In genomic region chr12:25701290-25701689, GRCh38 we compare ENCODE assay signal across 18 cellular contexts.
DNase-seq lines count a peak whose midpoint lies in the region; ATAC-seq and TF ChIP-seq lines count a peak whose summit lies in the region.
"Had no signal": no experiment of that assay in that cellular context is flagged by ENCODE, and none has a peak within 500 bp of the region (broad histone marks: within the 10 kb centered on the region; RNA-seq: fewer than 3 reads in every experiment).

No MANE protein-coding gene starts in this region.

- CTCF ChIA-PET in HCT116 (lab: Charles Lee): no interaction called here
- CTCF ChIA-PET in WTC11 (lab: Charles Lee): no interaction called here

- POLR2A ChIA-PET in HCT116 (lab: Charles Lee): no interaction called here
- POLR2A ChIA-PET in WTC11 (lab: Charles Lee): no interaction called here

- TF ChIP-seq POLR2A in HCT116 (IDR thresholded peaks at IDR 0.05; ENCODE audit: borderline replicate concordance, extremely low read depth, insufficient read depth, insufficient read length): no peak

- no peak overlapping the region for H2AFZ ChIP-seq in HCT116 (ENCODE audit: low read depth, low read length, poor library complexity, severe bottlenecking)

- no peaks in the 10 kb centered on the region for H3K36me3 ChIP-seq in HCT116 (ENCODE audit: control insufficient read depth in 1 of 2, insufficient read depth in 2 of 2, low read length in 2 of 2)
- H3K36me3 ChIP-seq: lower lobe of right lung, sigmoid colon, uterus had no signal

- H3K79me2 ChIP-seq in HCT116 (ENCODE audit: insufficient read depth, low read length): no peaks in the 10 kb centered on the region

- DNase-seq in HCT116 (ENCODE audit: low read depth, low spot score) (peak; percentile 1), fibroblast of mammary gland (ENCODE audit: low read depth) (peak; percentile 83), renal cortical epithelial cell (ENCODE audit: low read depth) (peak; percentile 63), HT-29 (ENCODE audit: low spot score) (no peak), WTC11 (ENCODE audit: low spot score) (no peak)
- DNase-seq: activated CD8-positive, alpha-beta memory T cell treated with anti-CD3 and anti-CD28 coated beads, Interleukin-2, amount 10 ng/mL, durations not matched to agents 7 days and 5 days; glutamatergic neuron; H9; KG1; lower lobe of right lung; sigmoid colon; T1000; uterus had no signal

- H3K4me3 Mint-ChIP-seq in WTC11: no peak overlapping the region
- H3K4me3 Mint-ChIP-seq: activated CD8-positive, alpha-beta memory T cell treated with anti-CD3 and anti-CD28 coated beads, Interleukin-2, amount 10 ng/mL, durations not matched to agents 7 days and 5 days; activated T-helper 17 cell treated with anti-CD3 and anti-CD28 coated beads, Interleukin-2, amount 50 U/mL, for 72 hours; H9 had no signal

- TF ChIP-seq CTCF in HCT116 (IDR thresholded peaks at IDR 0.05 in 2 of 3, conservative IDR thresholded peaks at IDR 0.05 in 1 of 3; ENCODE audit: borderline replicate concordance in 1 of 3, insufficient read depth in 1 of 3, low read depth in 2 of 3, low read length in 2 of 3): no peak
- TF ChIP-seq CTCF in fibroblast of mammary gland (conservative IDR thresholded peaks at IDR 0.05; ENCODE audit: control insufficient read depth, insufficient read depth, low read depth, low read length): no peak
- TF ChIP-seq CTCF in WTC11 (IDR thresholded peaks at IDR 0.05): no peak

- TF ChIP-seq RAD21 in HCT116 (IDR thresholded peaks at IDR 0.05; ENCODE audit: low read depth): no peak

- H3K36me3 Mint-ChIP-seq in WTC11: peaks cover 10% of the 10 kb centered on the region
- H3K36me3 Mint-ChIP-seq: activated CD8-positive, alpha-beta memory T cell treated with anti-CD3 and anti-CD28 coated beads, Interleukin-2, amount 10 ng/mL, durations not matched to agents 7 days and 5 days had no signal

- H3K27ac ChIP-seq in HCT116 (ENCODE audit: low read depth, low read length): no peak overlapping the region
- H3K27ac ChIP-seq: HL-60, lower lobe of right lung, sigmoid colon, uterus had no signal

- peak overlapping the region; percentile 37 for H3K4me2 ChIP-seq in HCT116 (ENCODE audit: low read length)

- no peaks in the 10 kb centered on the region for H4K20me1 ChIP-seq in HCT116 (ENCODE audit: insufficient read depth)

- H3K4me1 ChIP-seq in HCT116 (ENCODE audit: control insufficient read depth in 1 of 2, insufficient read depth in 2 of 2, low read length in 2 of 2): peaks cover 0 to 5% of the 10 kb centered on the region in 2 experiments; a peak in 1 of 4 replicates
- H3K4me1 ChIP-seq: lower lobe of right lung, sigmoid colon, uterus had no signal

- H3K9me3 ChIP-seq in HCT116 (ENCODE audit: control insufficient read depth in 1 of 2, insufficient read depth in 1 of 2, low read depth in 1 of 2, low read length in 2 of 2): no peaks in the 10 kb centered on the region
- H3K9me3 ChIP-seq: lower lobe of right lung, sigmoid colon, uterus had no signal

- ATAC-seq in HCT116 (no peak), SK-N-SH treated with all-trans-retinoic acid at 6 μM for 48 hours (peak; percentile 55; the same call in 2 of the 3 replicates), esophagus mucosa (no peak), HG03196 (IDR thresholded peaks at IDR 0.05; ENCODE audit: unreplicated experiment) (no peak), WTC11 (no peak)
- ATAC-seq: activated CD8-positive, alpha-beta memory T cell treated with anti-CD3 and anti-CD28 coated beads, Interleukin-2, amount 10 ng/mL, durations not matched to agents 7 days and 5 days; activated T-helper 17 cell treated with anti-CD3 and anti-CD28 coated beads, Interleukin-2, amount 50 U/mL, for 72 hours; lower lobe of right lung had no signal

- H3K9me2 ChIP-seq in HCT116 (ENCODE audit: insufficient read depth): no peaks in the 10 kb centered on the region

- H3K27ac Mint-ChIP-seq in WTC11: no peak overlapping the region
- H3K27ac Mint-ChIP-seq: activated CD8-positive, alpha-beta memory T cell treated with anti-CD3 and anti-CD28 coated beads, Interleukin-2, amount 10 ng/mL, durations not matched to agents 7 days and 5 days; activated T-helper 17 cell treated with anti-CD3 and anti-CD28 coated beads, Interleukin-2, amount 50 U/mL, for 72 hours; H9 had no signal

- 0 out of 2 replicates have a peak, but pooled peaks cover 7% of the 10 kb centered on the region for H3K4me1 Mint-ChIP-seq in WTC11
- H3K4me1 Mint-ChIP-seq: activated T-helper 17 cell treated with anti-CD3 and anti-CD28 coated beads, Interleukin-2, amount 50 U/mL, for 72 hours had no signal

- intact Hi-C loops in HCT116 (cut with micrococcal nuclease): no loop called here

- H3K27me3 Mint-ChIP-seq in WTC11 (ENCODE audit: low read depth): 0 out of 2 replicates have a peak, but pooled peaks cover 2% of the 10 kb centered on the region

- H3K27me3 ChIP-seq in HCT116 (ENCODE audit: insufficient read depth, low read length): no peaks in the 10 kb centered on the region
- H3K27me3 ChIP-seq: sigmoid colon, uterus had no signal

- RAD21 ChIA-PET in HCT116 (lab: Charles Lee; ENCODE audit: low non-redundant PET in 1 of 2, low total read pairs in 2 of 2, uncharacterized antibody in 2 of 2, unreplicated experiment in 2 of 2): no interaction called here

- peaks cover 35% of the 10 kb centered on the region for H3K9me3 Mint-ChIP-seq in WTC11

- no TSS peak for BruUV-seq in HCT116 (replicated peaks; lab: Mats Ljungman, UMichigan)

- H3K4me3 ChIP-seq in HCT116 (replicated peaks in 1 of 2; ENCODE audit: low read depth in 1 of 2, low read length in 2 of 2) (no peak overlapping the region), fibroblast of mammary gland (ENCODE audit: control insufficient read depth, low read depth, low read length) (no peak overlapping the region)
- H3K4me3 ChIP-seq: lower lobe of right lung, sigmoid colon, uterus had no signal

- no peak overlapping the region for H3K9ac ChIP-seq in HCT116 (ENCODE audit: low read length)

TF ChIP-seq in HCT116, 20 proteins besides CTCF, POLR2A, EP300 and RAD21 (continues in another document):
- TF ChIP-seq ELF1 (IDR thresholded peaks at IDR 0.05; ENCODE audit: borderline replicate concordance, low read depth) (no peak), POLR2AphosphoS5 (IDR thresholded peaks at IDR 0.05; ENCODE audit: low read depth, low read length) (no peak), MAX (IDR thresholded peaks at IDR 0.05) (no peak), SP1 (IDR thresholded peaks at IDR 0.05; ENCODE audit: low read depth) (no peak), CBX3 (IDR thresholded peaks at IDR 0.05; ENCODE audit: low read depth) (no peak), ZNF274 (IDR thresholded peaks at IDR 0.05; ENCODE audit: low read depth, low read length) (no peak), YY1 (IDR thresholded peaks at IDR 0.05; ENCODE audit: extremely low read depth, insufficient replicate concordance, low read depth, low read length) (no peak), EZH2phosphoT487 (IDR thresholded peaks at IDR 0.05; ENCODE audit: borderline replicate concordance) (no peak), CEBPB (IDR thresholded peaks at IDR 0.05; ENCODE audit: low read depth) (no peak)

TF ChIP-seq in SK-N-SH treated with all-trans-retinoic acid at 6 μM for 48 hours, 23 proteins besides CTCF, POLR2A, EP300 and RAD21:
- no peak for TF ChIP-seq ZFP3 (CRISPR knock-in tag; IDR thresholded peaks at IDR 0.05)
- no peak for TF ChIP-seq TSHZ2 (CRISPR knock-in tag; IDR thresholded peaks at IDR 0.05)

TF ChIP-seq in WTC11, 78 proteins besides CTCF, POLR2A, EP300 and RAD21 (continues in another document):
- TF ChIP-seq NR2C2 (CRISPR knock-in tag; IDR thresholded peaks at IDR 0.05): no peak
- no peak for TF ChIP-seq ARID4B (CRISPR knock-in tag; IDR thresholded peaks at IDR 0.05; ENCODE audit: borderline replicate concordance)
- TF ChIP-seq SOX15 (CRISPR knock-in tag; IDR thresholded peaks at IDR 0.05): no peak
- no peak for TF ChIP-seq USF1 (CRISPR knock-in tag; IDR thresholded peaks at IDR 0.05)
- no peak for TF ChIP-seq ZBTB21 (CRISPR knock-in tag; IDR thresholded peaks at IDR 0.05; ENCODE audit: borderline replicate concordance)

Comparison
In these comparisons a context has a peak if more than half of its experiments do, and no peak if none do; other contexts are left out.
1. DNase-seq: peak in HCT116 (single experiment), fibroblast of mammary gland (single experiment) and renal cortical epithelial cell (single experiment); none in HT-29 (single experiment) and WTC11 (single experiment).